In genomic region chr13:50864492-50864891, GRCh38 we compare ENCODE assay signal across 13 cellular contexts. TPM values are rescaled to one million over a fixed set of nuclear protein-coding genes. Genes with fewer than 3 reads are reported as not detected.
"Had no signal": no experiment of that assay in that cellular context is flagged by ENCODE, and none has a peak within 500 bp of the region (broad histone marks: within the 10 kb centered on the region; RNA-seq: fewer than 3 reads in every experiment).

No MANE protein-coding gene starts in this region.

- ATAC-seq: HCT116, HepG2, K562 had no signal

- H3K4me3 ChIP-seq: GM23248, HAP-1, K562 had no signal

- H2AFZ ChIP-seq: GM23248 had no signal

- DNase-seq: GM23248, GOT3, H7, HFFc6, KG1 had no signal

- H3K27ac ChIP-seq: GM23248, HL-60 had no signal

- H3K36me3 ChIP-seq: HAP-1 had no signal

- H3K9ac ChIP-seq: GM23248 had no signal

- H3K4me1 ChIP-seq: HAP-1 had no signal

- H3K9me3 ChIP-seq: HAP-1 had no signal

RNA-seq across cellular contexts. Expression of gene DLEU7, which starts 21.0 kb away (rescaled TPM):
- total RNA-seq: GM23248, H4, HepG2, HFFc6, HT1080, K562 had no signal
- polyA plus RNA-seq: GM23248, HepG2, IgD-negative memory B cell had no signal
